26 cellular contexts compared by ENCODE assay signal in genomic region chr9:113319054-113319453, GRCh38. TPM values are rescaled to one million over a fixed set of nuclear protein-coding genes. Genes with fewer than 3 reads are reported as not detected.
"Had no signal": no experiment of that assay in that cellular context is flagged by ENCODE, and none has a peak within 500 bp of the region (broad histone marks: within the 10 kb centered on the region; RNA-seq: fewer than 3 reads in every experiment).

No MANE protein-coding gene starts in this region.

- H3K4me2 ChIP-seq: neural progenitor cell had no signal

- H2AFZ ChIP-seq: neural progenitor cell had no signal

- H3K9ac ChIP-seq: neural progenitor cell had no signal

- H3K9me3 ChIP-seq: ovary, prostate gland, right lobe of liver, sigmoid colon, suprapubic skin, testis, tibial artery, transverse colon, upper lobe of right lung, uterus had no signal

- H3K27ac ChIP-seq: neural progenitor cell, ovary, prostate gland, right lobe of liver, sigmoid colon, suprapubic skin, testis, tibial artery, transverse colon, upper lobe of right lung, uterus had no signal

- H3K36me3 ChIP-seq: neural progenitor cell, ovary, prostate gland, right lobe of liver, transverse colon, uterus had no signal

- DNase-seq: naive thymus-derived CD4-positive, alpha-beta T cell; natural killer cell; occipital lobe; ovary; right cardiac atrium; right lobe of liver; sigmoid colon; small intestine; stimulated activated CD4-positive, alpha-beta T cell treated with anti-CD3 and anti-CD28 coated beads, Interleukin-1b, Interleukin-23, amount 100 ng/mL, for 48 hours; stimulated activated CD4-positive, alpha-beta T cell treated with anti-CD3 and anti-CD28 coated beads, Interleukin-4, amount 100 ng/mL, for 1 hour; stimulated activated CD4-positive, alpha-beta T cell treated with anti-CD3 and anti-CD28 coated beads, Interleukin-4, amount 100 ng/mL, for 4 hours; stimulated activated CD8-positive, alpha-beta memory T cell treated with anti-CD3 and anti-CD28 coated beads, Interleukin-4, amount 100 ng/mL, for 48 hours; stimulated activated naive CD4-positive, alpha-beta T cell; stimulated activated naive CD8-positive, alpha-beta T cell treated with anti-CD3 and anti-CD28 coated beads, Interleukin-15, amount 100 ng/mL, for 72 hours; stimulated activated naive CD8-positive, alpha-beta T cell treated with anti-CD3 and anti-CD28 coated beads, Interleukin-15, Interleukin-2, amounts not matched to agents 100 U/mL and 50 U/mL, for 24 hours; substantia nigra; testis; tibial artery; transverse colon; upper lobe of right lung; uterus had no signal

- H3K4me1 ChIP-seq: neural progenitor cell, prostate gland, right lobe of liver, sigmoid colon, suprapubic skin, testis, transverse colon, upper lobe of right lung, uterus had no signal

- H3K4me3 ChIP-seq: neural progenitor cell, ovary, prostate gland, right lobe of liver, sigmoid colon, suprapubic skin, testis, tibial artery, transverse colon, upper lobe of right lung, uterus had no signal

- ATAC-seq: naive thymus-derived CD4-positive, alpha-beta T cell; natural killer cell; right cardiac atrium; right lobe of liver; stimulated activated memory B cell treated with anti-CD40 and anti-IgM and Interleukin-4, amounts not matched to agents 10 μg/mL and 1 μg/mL and 100 μg/mL, for 72 hours; stimulated activated naive CD8-positive, alpha-beta T cell treated with anti-CD3 and anti-CD28 coated beads, Interleukin-15, amount 100 ng/mL, for 72 hours; stimulated activated naive CD8-positive, alpha-beta T cell treated with anti-CD3 and anti-CD28 coated beads, Interleukin-15, Interleukin-2, amounts not matched to agents 100 U/mL and 50 U/mL, for 24 hours; upper lobe of right lung had no signal

- H3K27me3 ChIP-seq: neural progenitor cell, ovary, right lobe of liver, sigmoid colon, suprapubic skin, testis, tibial artery, transverse colon, upper lobe of right lung, uterus had no signal

RNA-seq across cellular contexts. Expression of gene RNF183, which starts 15.9 kb away (rescaled TPM):
- polyA plus RNA-seq: naive thymus-derived CD4-positive, alpha-beta T cell; neural cell; right cardiac atrium had no signal

RNA-seq across cellular contexts. Expression of gene BSPRY, which starts 30.3 kb away (rescaled TPM):
- polyA plus RNA-seq: neural cell had no signal
